ENCODE assay signal across 1 cellular context in the genomic region with DNA sequence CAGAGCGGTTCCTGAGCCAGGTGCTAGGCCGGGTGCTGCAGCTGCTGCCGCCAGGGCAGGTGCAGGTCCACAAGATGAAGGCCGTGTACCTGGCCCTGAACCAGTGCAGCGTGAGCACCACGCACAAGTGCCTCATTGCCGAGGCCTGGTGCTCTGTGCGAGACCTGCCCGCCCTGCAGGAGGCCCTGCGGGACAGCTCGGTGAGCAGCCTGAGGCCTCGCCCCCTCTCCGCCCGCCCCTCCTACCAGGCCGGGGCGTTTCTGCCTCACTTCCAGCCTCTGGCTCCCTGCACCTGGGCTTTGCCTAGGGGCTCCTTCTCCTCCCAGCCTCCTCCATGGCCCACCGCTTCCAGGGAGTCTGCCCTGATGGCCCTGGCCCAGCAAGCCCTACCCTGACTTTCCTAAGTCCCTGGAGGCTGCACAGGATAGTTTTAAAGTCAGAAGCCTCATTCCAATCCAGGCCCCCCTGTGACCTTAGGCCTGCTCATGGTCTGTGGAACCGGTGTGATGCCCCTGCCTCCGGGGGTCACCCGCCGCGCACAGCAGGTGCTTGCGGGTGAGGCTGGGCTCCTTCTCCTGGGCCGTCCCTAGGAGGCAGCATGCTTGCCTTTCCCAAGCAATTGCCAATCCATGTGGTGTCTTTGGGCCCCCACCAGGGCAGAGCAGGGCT.
TF ChIP-seq lines count a peak whose summit lies in the region.

No MANE protein-coding gene starts in this region.

TF ChIP-seq in K562, 482 proteins besides CTCF, POLR2A, EP300 and RAD21:
- no peak for TF ChIP-seq HDAC1 (IDR thresholded peaks at IDR 0.05)
- TF ChIP-seq FUS (optimal IDR thresholded peaks at IDR 0.05; ENCODE audit: low read depth, low read length): no peak
- TF ChIP-seq GTF2B (IDR thresholded peaks at IDR 0.05; ENCODE audit: extremely low read depth, insufficient read length): no peak
- no peak for TF ChIP-seq CCAR2 (IDR thresholded peaks at IDR 0.05; ENCODE audit: low read depth, low read length)
- no peak for TF ChIP-seq XRCC4 (IDR thresholded peaks at IDR 0.05; ENCODE audit: extremely low read depth, insufficient read depth, insufficient read length)
- no peak for TF ChIP-seq NCOA6 (IDR thresholded peaks at IDR 0.05)
- TF ChIP-seq CTCFL (IDR thresholded peaks at IDR 0.05; ENCODE audit: borderline replicate concordance, insufficient read depth, low read depth, low read length, poor library complexity, severe bottlenecking): no peak
- no peak for TF ChIP-seq ZNF507 (tag; conservative IDR thresholded peaks at IDR 0.05)
- TF ChIP-seq ZFP36 (IDR thresholded peaks at IDR 0.05; ENCODE audit: low read depth, low read length, partially characterized antibody): peak; percentile 60
- peak; percentile 85 for TF ChIP-seq ZBTB33 (CRISPR knock-in tag; IDR thresholded peaks at IDR 0.05)
- no peak for TF ChIP-seq ZNF121 (CRISPR knock-in tag; conservative IDR thresholded peaks at IDR 0.05)
- 0 out of 2 replicates have a peak, but pooled peaks have one; percentile 36 for TF ChIP-seq RBFOX2 (IDR thresholded peaks at IDR 0.05; ENCODE audit: low read depth, low read length)
- no peak for TF ChIP-seq SLC30A9 (CRISPR knock-in tag; IDR thresholded peaks at IDR 0.05)
- no peak for TF ChIP-seq NFIC (IDR thresholded peaks at IDR 0.05)
- no peak for TF ChIP-seq FOSL1 (tag; conservative IDR thresholded peaks at IDR 0.05)
